ENCODE assay signal across 35 cellular contexts in genomic region chr12:57037264-57037663, GRCh38. TPM values are rescaled to one million over a fixed set of nuclear protein-coding genes. Genes with fewer than 3 reads are reported as not detected.
"Had no signal": no experiment of that assay in that cellular context is flagged by ENCODE, and none has a peak within 500 bp of the region (broad histone marks: within the 10 kb centered on the region; RNA-seq: fewer than 3 reads in every experiment).

No MANE protein-coding gene starts in this region.

- H3K4me3 ChIP-seq: colonic mucosa, gastrocnemius medialis, heart left ventricle, hepatocyte, left lung, neural progenitor cell, prostate gland, right atrium auricular region, skin epidermis, spleen, stomach, thyroid gland, vagina had no signal

- H3K27me3 ChIP-seq: colonic mucosa, gastrocnemius medialis, hepatocyte, left lung, neural progenitor cell, right atrium auricular region, spleen, stomach, thyroid gland, vagina had no signal

- DNase-seq: colonic mucosa; effector memory CD8-positive, alpha-beta T cell; foreskin fibroblast; gastrocnemius medialis; heart left ventricle; left cardiac atrium; left lung; mammary epithelial cell; mesendoderm; midbrain; naive thymus-derived CD4-positive, alpha-beta T cell; spleen; stimulated activated CD4-positive, alpha-beta T cell treated with anti-CD3 and anti-CD28 coated beads, Interleukin-4, amount 100 ng/mL, for 4 hours; stomach; thyroid gland; trophoblast cell had no signal

- H3K4me2 ChIP-seq: hepatocyte, neural progenitor cell had no signal

- H3K27ac ChIP-seq: colonic mucosa, epithelial cell of prostate, gastrocnemius medialis, heart left ventricle, hepatocyte, left lung, neural progenitor cell, prostate gland, right atrium auricular region, skin epidermis, spleen, stomach, thyroid gland, vagina had no signal

- H2AFZ ChIP-seq: hepatocyte, neural progenitor cell had no signal

- FAIRE-seq: islet of Langerhans had no signal

- H3K9me3 Mint-ChIP-seq: effector memory CD8-positive, alpha-beta T cell; nephron; stimulated activated memory B cell treated with anti-CD40 and anti-IgM and Interleukin-4, amounts not matched to agents 10 μg/mL and 1 μg/mL and 100 μg/mL, for 72 hours had no signal

- H3K4me1 ChIP-seq: colonic mucosa, gastrocnemius medialis, heart left ventricle, left lung, prostate gland, right atrium auricular region, stomach, thyroid gland, vagina had no signal

- H3K36me3 Mint-ChIP-seq: naive thymus-derived CD4-positive, alpha-beta T cell; neural progenitor cell; stimulated activated memory B cell treated with anti-CD40 and anti-IgM and Interleukin-4, amounts not matched to agents 10 μg/mL and 1 μg/mL and 100 μg/mL, for 72 hours had no signal

- H3K4me3 Mint-ChIP-seq: effector memory CD8-positive, alpha-beta T cell; naive thymus-derived CD4-positive, alpha-beta T cell; nephron; neural progenitor cell; stimulated activated memory B cell treated with anti-CD40 and anti-IgM and Interleukin-4, amounts not matched to agents 10 μg/mL and 1 μg/mL and 100 μg/mL, for 72 hours had no signal

- H3K79me2 ChIP-seq: hepatocyte had no signal

- H3K27me3 Mint-ChIP-seq: stimulated activated memory B cell treated with anti-CD40 and anti-IgM and Interleukin-4, amounts not matched to agents 10 μg/mL and 1 μg/mL and 100 μg/mL, for 72 hours had no signal

- H3K9ac ChIP-seq: neural progenitor cell had no signal

- ATAC-seq: effector memory CD8-positive, alpha-beta T cell; esophagus mucosa; gastrocnemius medialis; heart left ventricle; left lung; naive thymus-derived CD4-positive, alpha-beta T cell; stimulated activated memory B cell treated with anti-CD40 and anti-IgM and Interleukin-4, amounts not matched to agents 10 μg/mL and 1 μg/mL and 100 μg/mL, for 72 hours had no signal

- H3K27ac Mint-ChIP-seq: effector memory CD8-positive, alpha-beta T cell; naive thymus-derived CD4-positive, alpha-beta T cell; nephron; neural progenitor cell; stimulated activated memory B cell treated with anti-CD40 and anti-IgM and Interleukin-4, amounts not matched to agents 10 μg/mL and 1 μg/mL and 100 μg/mL, for 72 hours had no signal

- H3K36me3 ChIP-seq: colonic mucosa, gastrocnemius medialis, heart left ventricle, left lung, neural progenitor cell, prostate gland, right atrium auricular region, spleen, thyroid gland, vagina had no signal

- H3K9me3 ChIP-seq: colonic mucosa, gastrocnemius medialis, heart left ventricle, left lung, prostate gland, right atrium auricular region, spleen, stomach, thyroid gland, vagina had no signal

- H3K4me1 Mint-ChIP-seq: neural progenitor cell; stimulated activated memory B cell treated with anti-CD40 and anti-IgM and Interleukin-4, amounts not matched to agents 10 μg/mL and 1 μg/mL and 100 μg/mL, for 72 hours had no signal

RNA-seq across cellular contexts. Expression of gene MYO1A, which starts 12.7 kb away (rescaled TPM):
- total RNA-seq: chondrocyte, glomerular endothelial cell, kidney epithelial cell, mammary epithelial cell, osteocyte, temporal lobe, thyroid gland had no signal

RNA-seq across cellular contexts. Expression of gene TAC3, which starts 20.9 kb away (rescaled TPM):
- total RNA-seq: chondrocyte, dermis microvascular lymphatic vessel endothelial cell, esophagus mucosa, gastrocnemius medialis, glomerular endothelial cell, heart left ventricle, kidney epithelial cell, left cardiac atrium, left lung, mammary epithelial cell, osteocyte, prostate gland, right atrium auricular region, spleen, subcutaneous adipose tissue, thyroid gland, ureter, vagina had no signal
- polyA plus RNA-seq: heart left ventricle; mammary epithelial cell; naive thymus-derived CD4-positive, alpha-beta T cell had no signal
